ENCODE assay signal across 26 cellular contexts in the genomic region with DNA sequence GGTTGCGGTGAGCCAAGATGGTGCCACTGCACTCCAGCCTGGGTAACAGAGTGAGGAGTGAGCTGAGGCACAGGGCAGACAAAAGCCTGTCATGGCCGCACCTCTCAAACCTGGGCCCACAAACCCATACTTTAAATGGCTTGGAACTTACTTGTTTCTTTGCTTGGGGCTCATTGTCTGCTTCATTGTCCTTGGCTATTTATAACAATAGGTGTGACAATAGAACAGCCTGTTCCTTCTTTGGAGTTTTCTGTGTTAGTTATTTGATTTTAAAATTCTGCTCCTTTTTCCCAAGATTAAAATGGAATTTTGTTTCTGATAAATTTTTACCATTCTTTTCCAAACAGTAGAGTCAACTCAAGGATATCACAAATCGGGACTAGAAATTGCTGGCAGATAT.
"Had no signal": no experiment of that assay in that cellular context is flagged by ENCODE, and none has a peak within 500 bp of the region (broad histone marks: within the 10 kb centered on the region; RNA-seq: fewer than 3 reads in every experiment).

No MANE protein-coding gene starts in this region.

- H3K27ac ChIP-seq: coronary artery, dorsolateral prefrontal cortex, lower lobe of right lung, skin epidermis, tibial artery, VCaP had no signal

- H3K27ac Mint-ChIP-seq: activated naive CD4-positive, alpha-beta T cell treated with anti-CD3 and anti-CD28 coated beads, Interleukin-2, amount 50 U/mL, for 72 hours; activated T-cell treated with anti-CD3 and anti-CD28 coated beads, Interleukin-2, amount 50 U/mL, for 72 hours; immature natural killer cell; natural killer cell; stimulated activated memory B cell treated with anti-CD40 and anti-IgM and Interleukin-4, amounts not matched to agents 10 μg/mL and 1 μg/mL and 100 μg/mL, for 72 hours; stimulated activated naive CD8-positive, alpha-beta T cell treated with anti-CD3 and anti-CD28 coated beads, Interleukin-15, amount 100 ng/mL, for 72 hours had no signal

- H3K27me3 Mint-ChIP-seq: stimulated activated memory B cell treated with anti-CD40 and anti-IgM and Interleukin-4, amounts not matched to agents 10 μg/mL and 1 μg/mL and 100 μg/mL, for 72 hours had no signal

- DNase-seq: activated CD4-positive, alpha-beta T cell treated with anti-CD3 and anti-CD28 coated beads for 4 hours; activated CD4-positive, alpha-beta T cell treated with anti-CD3 and anti-CD28 coated beads, Interleukin-2, amount 50 U/mL, for 4 hours; activated naive CD4-positive, alpha-beta T cell; activated T-cell treated with anti-CD3 and anti-CD28 coated beads for 4 hours; activated T-cell treated with anti-CD3 and anti-CD28 coated beads, Interleukin-2, amount 50 U/mL, for 72 hours; dorsolateral prefrontal cortex; effector memory CD4-positive, alpha-beta T cell; heart left ventricle; hypothalamus; immature natural killer cell; kidney; lower lobe of right lung; mesenchymal stem cell; natural killer cell; stimulated activated CD4-positive, alpha-beta T cell treated with anti-CD3 and anti-CD28 coated beads, Interleukin-1b, Interleukin-23, amount 100 ng/mL, for 48 hours; stimulated activated CD4-positive, alpha-beta T cell treated with anti-CD3 and anti-CD28 coated beads, Interleukin-4, amount 100 ng/mL, for 4 hours; stimulated activated CD8-positive, alpha-beta memory T cell treated with anti-CD3 and anti-CD28 coated beads, Interleukin-4, amount 100 ng/mL, for 48 hours; stimulated activated naive CD8-positive, alpha-beta T cell treated with anti-CD3 and anti-CD28 coated beads, Interleukin-15, amount 100 ng/mL, for 72 hours; substantia nigra; tibial artery had no signal

- H3K27me3 ChIP-seq: dorsolateral prefrontal cortex, heart left ventricle, tibial artery had no signal

- H3K4me3 ChIP-seq: coronary artery, dorsolateral prefrontal cortex, heart left ventricle, lower lobe of right lung, skin epidermis, tibial artery had no signal

- H3K4me3 Mint-ChIP-seq: activated T-cell treated with anti-CD3 and anti-CD28 coated beads, Interleukin-2, amount 50 U/mL, for 72 hours; immature natural killer cell; natural killer cell; stimulated activated memory B cell treated with anti-CD40 and anti-IgM and Interleukin-4, amounts not matched to agents 10 μg/mL and 1 μg/mL and 100 μg/mL, for 72 hours; stimulated activated naive CD8-positive, alpha-beta T cell treated with anti-CD3 and anti-CD28 coated beads, Interleukin-15, amount 100 ng/mL, for 72 hours had no signal

- H3K9me3 ChIP-seq: heart left ventricle, lower lobe of right lung, tibial artery had no signal

- H3K4me1 Mint-ChIP-seq: stimulated activated memory B cell treated with anti-CD40 and anti-IgM and Interleukin-4, amounts not matched to agents 10 μg/mL and 1 μg/mL and 100 μg/mL, for 72 hours had no signal

- H3K36me3 Mint-ChIP-seq: activated naive CD4-positive, alpha-beta T cell treated with anti-CD3 and anti-CD28 coated beads, Interleukin-2, amount 50 U/mL, for 72 hours; immature natural killer cell; natural killer cell; stimulated activated memory B cell treated with anti-CD40 and anti-IgM and Interleukin-4, amounts not matched to agents 10 μg/mL and 1 μg/mL and 100 μg/mL, for 72 hours had no signal

- ATAC-seq: activated naive CD4-positive, alpha-beta T cell treated with anti-CD3 and anti-CD28 coated beads, Interleukin-2, amount 50 U/mL, for 72 hours; activated T-cell treated with anti-CD3 and anti-CD28 coated beads, Interleukin-2, amount 50 U/mL, for 72 hours; lower lobe of right lung; natural killer cell; sciatic nerve; stimulated activated memory B cell treated with anti-CD40 and anti-IgM and Interleukin-4, amounts not matched to agents 10 μg/mL and 1 μg/mL and 100 μg/mL, for 72 hours; stimulated activated naive CD8-positive, alpha-beta T cell treated with anti-CD3 and anti-CD28 coated beads, Interleukin-15, amount 100 ng/mL, for 72 hours had no signal

- H3K36me3 ChIP-seq: heart left ventricle, lower lobe of right lung, tibial artery had no signal

- H3K9me3 Mint-ChIP-seq: activated T-cell treated with anti-CD3 and anti-CD28 coated beads, Interleukin-2, amount 50 U/mL, for 72 hours; natural killer cell; stimulated activated naive CD8-positive, alpha-beta T cell treated with anti-CD3 and anti-CD28 coated beads, Interleukin-15, amount 100 ng/mL, for 72 hours had no signal

- FAIRE-seq: kidney had no signal
